ENCODE assay signal across 8 cellular contexts in the genomic region with DNA sequence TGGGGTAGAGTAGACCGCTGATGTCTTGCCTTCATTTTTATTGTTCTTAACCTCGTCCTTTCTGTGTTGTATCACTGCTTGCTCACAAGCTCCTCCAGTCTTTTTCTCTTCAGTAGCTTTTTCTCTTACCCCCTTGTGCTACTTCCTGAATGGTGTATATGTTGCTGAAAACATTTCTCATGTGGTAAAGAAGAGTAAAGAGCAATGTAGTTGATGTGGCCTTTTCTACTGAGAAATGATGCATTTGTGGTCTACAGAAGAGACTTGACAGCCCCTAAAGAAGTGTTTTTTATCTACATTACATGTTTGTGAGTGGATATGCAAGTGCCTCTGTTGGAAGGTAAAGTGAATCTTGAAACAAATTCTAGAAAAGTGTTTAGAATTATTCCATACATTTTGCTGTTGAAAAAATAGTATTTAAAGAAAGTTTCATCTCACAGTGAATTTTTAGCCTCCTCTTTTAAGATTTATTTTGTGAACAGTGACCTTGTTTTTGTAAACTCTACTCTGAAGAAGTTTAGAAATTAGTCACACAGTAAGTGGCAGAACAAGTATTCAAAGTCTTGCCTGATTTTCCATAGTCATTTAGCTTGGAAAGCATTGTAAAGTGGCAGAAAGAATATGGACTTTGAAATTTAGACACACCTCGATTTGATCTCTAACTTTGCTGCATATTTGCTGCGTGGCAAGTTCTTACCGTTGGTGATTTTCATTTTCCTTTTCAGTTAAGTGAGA.
DNase-seq lines count a peak whose midpoint lies in the region; ATAC-seq and TF ChIP-seq lines count a peak whose summit lies in the region.

No MANE protein-coding gene starts in this region.

- no peak for DNase-seq in nephron progenitor cell
- DNase-seq in NCI-H345 treated with DMSO at 0.1 percent for 48 hours (lab: John Stamatoyannopoulos, UW; ENCODE audit: unreplicated experiment) = no peak
- no peak for DNase-seq in SW480 (ENCODE audit: low spot score)
- no peak for DNase-seq in NCI-H187 (lab: John Stamatoyannopoulos, UW)
- no peak for DNase-seq in activated gamma-delta T cell (lab: John Stamatoyannopoulos, UW)

- no peak for TF ChIP-seq CTCF in nephron progenitor cell (IDR thresholded peaks at IDR 0.05)

- H3K9me3 Mint-ChIP-seq in activated naive CD8-positive, alpha-beta T cell (ENCODE audit: low read depth) = no peaks in the 10 kb centered on the region
- H3K9me3 Mint-ChIP-seq in nephron progenitor cell = peaks cover 17% of the 10 kb centered on the region

- H3K36me3 Mint-ChIP-seq in activated naive CD8-positive, alpha-beta T cell = peaks cover 6% of the 10 kb centered on the region
- peaks cover 32% of the 10 kb centered on the region for H3K36me3 Mint-ChIP-seq in nephron progenitor cell (ENCODE audit: low read depth)

- ATAC-seq in GM18867 (IDR thresholded peaks at IDR 0.05; ENCODE audit: unreplicated experiment) (peak; percentile 37), HG03039 (IDR thresholded peaks at IDR 0.05; ENCODE audit: unreplicated experiment) (peak; percentile 32)

- H3K27me3 Mint-ChIP-seq in activated naive CD8-positive, alpha-beta T cell = no peaks in the 10 kb centered on the region
- no peaks in the 10 kb centered on the region for H3K27me3 Mint-ChIP-seq in nephron progenitor cell (ENCODE audit: low read depth, poor library complexity)

- peak overlapping the region; percentile 84 for H3K4me3 Mint-ChIP-seq in activated naive CD8-positive, alpha-beta T cell
- H3K4me3 Mint-ChIP-seq in nephron progenitor cell = peak overlapping the region; percentile 10

- peaks cover 91% of the 10 kb centered on the region for H3K4me1 Mint-ChIP-seq in activated naive CD8-positive, alpha-beta T cell (ENCODE audit: low read depth)
- peaks cover 31% of the 10 kb centered on the region for H3K4me1 Mint-ChIP-seq in nephron progenitor cell

- peak overlapping the region; percentile 95 for H3K27ac Mint-ChIP-seq in activated naive CD8-positive, alpha-beta T cell
- H3K27ac Mint-ChIP-seq in nephron progenitor cell = peak overlapping the region; percentile 4
